Comparison of ENCODE assay signal across 8 cellular contexts in genomic region chr5:59798862-59799667, GRCh38.
DNase-seq lines count a peak whose midpoint lies in the region; ATAC-seq, FAIRE-seq and TF ChIP-seq lines count a peak whose summit lies in the region.

No MANE protein-coding gene starts in this region.

- peak; percentile 96 for FAIRE-seq in islet of Langerhans (lab: Jason Lieb, UNC)

- no peak for TF ChIP-seq POLR2A in Peyer's patch (IDR thresholded peaks at IDR 0.05)

- H3K27me3 ChIP-seq in heart right ventricle (no peaks in the 10 kb centered on the region), right atrium auricular region (no peaks in the 10 kb centered on the region), Peyer's patch (no peaks in the 10 kb centered on the region)

- H3K4me3 ChIP-seq in heart right ventricle (peak overlapping the region in 5 of 10 donors; percentile 2 to 30 (median 16)), right atrium auricular region (no peak overlapping the region), Peyer's patch (peak overlapping the region in 2 of 4 donors; percentile 26)

- intact Hi-C loops in heart right ventricle (cut with DNase I), result loop anchor here in 8 of 10 donors (2.0 to 10.0 kb wide), 7 partner anchors 124 to 614 kb away; no protein-coding TSS in a partner anchor

- H3K4me1 ChIP-seq in heart right ventricle (peaks cover 0 to 28% (median 15%) of the 10 kb centered on the region in 9 donors), right atrium auricular region (peaks cover 0 to 5% of the 10 kb centered on the region in 2 donors), Peyer's patch (peaks cover 0 to 5% (median 0%) of the 10 kb centered on the region in 4 donors)

- DNase-seq in heart right ventricle, result no peak
- DNase-seq in right atrium auricular region (ENCODE audit: low spot score), result no peak
- peak in 2 of 3 donors; percentile 57 to 62 for DNase-seq in Peyer's patch
- DNase-seq in NCI-H1092 (lab: John Stamatoyannopoulos, UW), result no peak
- no peak for DNase-seq in NOMO-1 treated with dmso at 0.1 percent for 144 hours (lab: John Stamatoyannopoulos, UW; ENCODE audit: unreplicated experiment)
- DNase-seq in stimulated activated naive CD4-positive, alpha-beta T cell treated with Interleukin-2 at 50 U/mL for 16 hours (lab: John Stamatoyannopoulos, UW), result no peak

- no peaks in the 10 kb centered on the region for H3K9me3 ChIP-seq in heart right ventricle
- no peaks in the 10 kb centered on the region for H3K9me3 ChIP-seq in right atrium auricular region
- no peaks in the 10 kb centered on the region for H3K9me3 ChIP-seq in Peyer's patch

- WGBS in heart right ventricle, 2 donors, result 40 to 43% methylated on average over 5 of the region's 5 CpGs

- ATAC-seq in heart right ventricle, result peak in 7 of 8 donors; percentile 45 to 85 (median 60)
- ATAC-seq in HG02943 (IDR thresholded peaks at IDR 0.05; ENCODE audit: low read depth, unreplicated experiment), result peak; percentile 69

- peak overlapping the region in 8 of 10 donors; percentile 1 to 37 (median 20) for H3K27ac ChIP-seq in heart right ventricle
- H3K27ac ChIP-seq in right atrium auricular region, result no peak overlapping the region
- H3K27ac ChIP-seq in Peyer's patch, result peak overlapping the region; percentile 2 to 53 (median 15)

- TF ChIP-seq CTCF in heart right ventricle (IDR thresholded peaks at IDR 0.05), result no peak
- TF ChIP-seq CTCF in right atrium auricular region (IDR thresholded peaks at IDR 0.05), result no peak
- no peak for TF ChIP-seq CTCF in Peyer's patch (IDR thresholded peaks at IDR 0.05)

- H3K36me3 ChIP-seq in heart right ventricle (no peaks in the 10 kb centered on the region), right atrium auricular region (no peaks in the 10 kb centered on the region), Peyer's patch (no peaks in the 10 kb centered on the region)

Comparison
In these comparisons a context has a peak if more than half of its experiments do, and no peak if none do; other contexts are left out.
1. H3K27ac ChIP-seq: peak in heart right ventricle (8 of 10) and Peyer's patch (4 of 4); none in right atrium auricular region (0 of 2).
2. DNase-seq: peak in Peyer's patch (2 of 3); none in heart right ventricle (0 of 2), right atrium auricular region (single experiment), NCI-H1092 (single experiment), NOMO-1 treated with dmso at 0.1 percent for 144 hours (single experiment) and stimulated activated naive CD4-positive, alpha-beta T cell treated with Interleukin-2 at 50 U/mL for 16 hours (single experiment).